Comparison of ENCODE assay signal across 16 cellular contexts in the genomic region with DNA sequence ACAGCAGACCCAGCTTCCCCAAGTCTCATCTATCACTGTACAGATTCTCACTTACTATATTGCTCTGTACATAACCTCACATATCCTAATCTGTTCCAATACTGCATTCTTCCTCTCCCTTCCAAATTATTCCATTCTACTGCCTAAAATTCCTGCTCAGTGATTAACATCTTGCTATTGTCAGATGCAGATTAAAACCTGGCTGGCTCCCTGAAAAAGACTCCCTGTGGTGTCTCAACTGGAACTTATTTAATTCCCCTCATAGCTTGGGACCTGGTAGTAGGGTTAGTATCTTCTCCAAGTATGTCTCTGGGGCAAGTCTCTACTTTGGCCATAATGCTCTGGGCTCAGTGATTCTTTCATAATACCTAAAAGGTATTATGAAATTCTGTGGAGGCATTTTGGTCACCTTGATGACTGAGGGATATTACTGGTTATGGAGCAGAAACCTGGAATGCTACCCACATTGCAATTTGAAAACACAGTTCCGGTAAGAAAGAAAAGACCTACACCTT. TPM values are rescaled to one million over a fixed set of nuclear protein-coding genes. Genes with fewer than 3 reads are reported as not detected.
A peak's percentile ranks its signal among the peaks of the same experiment; 100 is the strongest.
DNase-seq lines count a peak whose midpoint lies in the region; ATAC-seq, FAIRE-seq and TF ChIP-seq lines count a peak whose summit lies in the region.
"Had no signal": no experiment of that assay in that cellular context is flagged by ENCODE, and none has a peak within 500 bp of the region (broad histone marks: within the 10 kb centered on the region; RNA-seq: fewer than 3 reads in every experiment).

No MANE protein-coding gene starts in this region.

- H3K9me3 Mint-ChIP-seq in mesothelial cell of epicardium, result no peaks in the 10 kb centered on the region
- H3K9me3 Mint-ChIP-seq: stimulated activated naive B cell treated with anti-CD40 and anti-IgM and Interleukin-4, amounts not matched to agents 10 μg/mL and 1 μg/mL and 100 μg/mL, for 72 hours had no signal

- no peaks in the 10 kb centered on the region for H3K9me3 ChIP-seq in Panc1 (ENCODE audit: control insufficient read depth, insufficient read depth, low read depth, low read length)
- H3K9me3 ChIP-seq: esophagus muscularis mucosa had no signal

- no peaks in the 10 kb centered on the region for H3K36me3 Mint-ChIP-seq in mesothelial cell of epicardium
- H3K36me3 Mint-ChIP-seq: stimulated activated naive B cell treated with anti-CD40 and anti-IgM and Interleukin-4, amounts not matched to agents 10 μg/mL and 1 μg/mL and 100 μg/mL, for 72 hours had no signal

- peaks cover 43% of the 10 kb centered on the region; the same call in 1 of the 2 replicates for H3K4me1 ChIP-seq in Panc1 (ENCODE audit: control insufficient read depth, insufficient read depth, low read length)

- TF ChIP-seq CTCF in Panc1 (IDR thresholded peaks at IDR 0.05) (no peak), epithelial cell of proximal tubule (conservative IDR thresholded peaks at IDR 0.05; ENCODE audit: low read depth, low read length) (no peak), mesothelial cell of epicardium (IDR thresholded peaks at IDR 0.05; ENCODE audit: unreplicated experiment) (no peak), GM20000 (IDR thresholded peaks at IDR 0.05; ENCODE audit: extremely low read depth, missing control alignments) (no peak)

- no peak for FAIRE-seq in RCC 7860 (lab: Jason Lieb, UNC)

- H3K27me3 Mint-ChIP-seq in mesothelial cell of epicardium (ENCODE audit: low read depth), result no peaks in the 10 kb centered on the region
- H3K27me3 Mint-ChIP-seq: stimulated activated naive B cell treated with anti-CD40 and anti-IgM and Interleukin-4, amounts not matched to agents 10 μg/mL and 1 μg/mL and 100 μg/mL, for 72 hours had no signal

- in situ Hi-C loops in G401 (cut with HindIII; ENCODE audit: low sequenced_read_pairs) (no loop called here), Panc1 (cut with HindIII; ENCODE audit: low pct_unique_long_range_greater_than_20kb, low sequenced_read_pairs) (no loop called here)

- peak; percentile 62; the same call in 1 of the 2 replicates for ATAC-seq in Panc1
- ATAC-seq: stimulated activated naive B cell treated with anti-CD40 and anti-IgM and Interleukin-4, amounts not matched to agents 10 μg/mL and 1 μg/mL and 100 μg/mL, for 72 hours had no signal

- intact Hi-C loops in Panc1 (cut with micrococcal nuclease; ENCODE audit: unreplicated experiment), result no loop called here

- DNase-seq in G401 (ENCODE audit: low spot score), result peak; percentile 10
- DNase-seq in Panc1 (ENCODE audit: low read depth, low spot score), result no peak
- peak; percentile 26 for DNase-seq in epithelial cell of proximal tubule (ENCODE audit: low read depth)
- DNase-seq in mesothelial cell of epicardium (ENCODE audit: low spot score in 2 of 2, unreplicated experiment in 2 of 2), result no peak
- no peak for DNase-seq in DMS53 (lab: John Stamatoyannopoulos, UW)
- no peak for DNase-seq in NCI-H187 treated with DMSO at 0.1 percent for 48 hours (lab: John Stamatoyannopoulos, UW)
- DNase-seq in GM20000 (ENCODE audit: low spot score), result no peak
- DNase-seq in RCC 7860 (ENCODE audit: low spot score), result no peak
- DNase-seq: activated naive CD4-positive, alpha-beta T cell; cerebellar nuclear complex; DMS79 treated with DMSO at 0.1 percent for 48 hours; NCI-H1417; NCI-H524 treated with DMSO at 0.1 percent for 48 hours; stimulated activated CD4-positive, alpha-beta T cell treated with anti-CD3 and anti-CD28 coated beads, Interleukin-2, amount 100 ng/mL, for 48 hours; stimulated activated naive B cell treated with anti-CD40 and anti-IgM and Interleukin-4, amounts not matched to agents 10 μg/mL and 1 μg/mL and 100 μg/mL, for 72 hours had no signal

- H3K4me3 ChIP-seq in Panc1 (ENCODE audit: low read depth in 2 of 2, low read length in 2 of 2) (no peak overlapping the region), epithelial cell of proximal tubule (ENCODE audit: low read depth, low read length) (no peak overlapping the region)
- H3K4me3 ChIP-seq: esophagus muscularis mucosa had no signal

- peak overlapping the region; percentile 2 for H3K27ac Mint-ChIP-seq in mesothelial cell of epicardium
- H3K27ac Mint-ChIP-seq: stimulated activated naive B cell treated with anti-CD40 and anti-IgM and Interleukin-4, amounts not matched to agents 10 μg/mL and 1 μg/mL and 100 μg/mL, for 72 hours had no signal

- POLR2A ChIA-PET in Panc1 (lab: Charles Lee), result no interaction called here

- peak overlapping the region; percentile 55; the same call in 1 of the 2 replicates for H3K27ac ChIP-seq in Panc1 (ENCODE audit: low read length)
- H3K27ac ChIP-seq: esophagus muscularis mucosa had no signal

- peaks cover 28% of the 10 kb centered on the region for H3K4me1 Mint-ChIP-seq in mesothelial cell of epicardium

- BruUV-seq in Panc1 (replicated peaks; lab: Mats Ljungman, UMichigan), result no TSS peak

- H3K36me3 ChIP-seq in Panc1 (ENCODE audit: control insufficient read depth, insufficient read depth, low read length), result no peaks in the 10 kb centered on the region; the same call in 1 of the 2 replicates
- H3K36me3 ChIP-seq: esophagus muscularis mucosa had no signal

- CTCF ChIA-PET in Panc1 (lab: Charles Lee), result no interaction called here

- H3K27me3 ChIP-seq in Panc1 (ENCODE audit: control insufficient read depth, insufficient read depth, low read length), result no peaks in the 10 kb centered on the region
- H3K27me3 ChIP-seq: esophagus muscularis mucosa had no signal

- no peak overlapping the region for H3K4me3 Mint-ChIP-seq in mesothelial cell of epicardium
- H3K4me3 Mint-ChIP-seq: stimulated activated naive B cell treated with anti-CD40 and anti-IgM and Interleukin-4, amounts not matched to agents 10 μg/mL and 1 μg/mL and 100 μg/mL, for 72 hours had no signal

RNA-seq across cellular contexts. Expression of a gene that starts 55.8 kb away (rescaled TPM):
- 38.7 and 44.4 TPM in 2 replicates for total RNA-seq in G401 (2014; rRNA removed; shearing (Covaris generic))
- total RNA-seq in Panc1 (2021; ENCODE audit: unreplicated experiment) (142 TPM), epithelial cell of proximal tubule (86.2 and 110 TPM in 2 replicates), mesothelial cell of epicardium (205 to 229 TPM (median 211 TPM) in 3 replicates)
- polyA plus RNA-seq in Panc1 (2012; ENCODE audit: insufficient read length), result 55.9 TPM

Comparison
In these comparisons a context has a peak if more than half of its experiments do, and no peak if none do; other contexts are left out.
1. DNase-seq: peak in G401 (single experiment) and epithelial cell of proximal tubule (single experiment); none in Panc1 (single experiment), mesothelial cell of epicardium (0 of 2), DMS53 (single experiment), NCI-H187 treated with DMSO at 0.1 percent for 48 hours (single experiment), GM20000 (single experiment) and RCC 7860 (single experiment).